8 cellular contexts compared by ENCODE assay signal in genomic region chr1:230641900-230642262, GRCh38. TPM values are rescaled to one million over a fixed set of nuclear protein-coding genes. Genes with fewer than 3 reads are reported as not detected.
DNase-seq lines count a peak whose midpoint lies in the region; ATAC-seq and TF ChIP-seq lines count a peak whose summit lies in the region.

No MANE protein-coding gene starts in this region.

- H3K4me1 Mint-ChIP-seq in activated naive CD4-positive, alpha-beta T cell treated with anti-CD3 and anti-CD28 coated beads, Interleukin-2, amount 10 ng/mL, durations not matched to agents 7 days and 5 days, result peaks cover 36% of the 10 kb centered on the region

- H3K27me3 ChIP-seq in smooth muscle cell (ENCODE audit: low read depth), result peaks cover 28% of the 10 kb centered on the region

- peak overlapping the region; percentile 92 for H3K4me3 Mint-ChIP-seq in activated naive CD4-positive, alpha-beta T cell treated with anti-CD3 and anti-CD28 coated beads, Interleukin-2, amount 10 ng/mL, durations not matched to agents 7 days and 5 days

- no peak overlapping the region for H3K27ac ChIP-seq in SK-N-MC
- no peak overlapping the region for H3K27ac ChIP-seq in smooth muscle cell (ENCODE audit: low read depth)

- peaks cover 4% of the 10 kb centered on the region for H3F3A ChIP-seq in smooth muscle cell (ENCODE audit: low read depth)

- peaks cover 19% of the 10 kb centered on the region for H3K27me3 Mint-ChIP-seq in activated naive CD4-positive, alpha-beta T cell treated with anti-CD3 and anti-CD28 coated beads, Interleukin-2, amount 10 ng/mL, durations not matched to agents 7 days and 5 days

- peak overlapping the region; percentile 59 for H3K27ac Mint-ChIP-seq in activated naive CD4-positive, alpha-beta T cell treated with anti-CD3 and anti-CD28 coated beads, Interleukin-2, amount 10 ng/mL, durations not matched to agents 7 days and 5 days

- ATAC-seq in left cardiac atrium, result no peak

- no peak for TF ChIP-seq CTCF in smooth muscle cell (IDR thresholded peaks at IDR 0.05; ENCODE audit: borderline replicate concordance, insufficient read depth, poor library complexity, severe bottlenecking)

- H3K4me2 ChIP-seq in smooth muscle cell, result peak overlapping the region; percentile 96

- CTCF ChIA-PET in activated naive CD4-positive, alpha-beta T cell treated with anti-CD3 and anti-CD28 coated beads, Interleukin-2, amount 10 ng/mL, durations not matched to agents 7 days and 5 days (lab: Charles Lee), result interaction anchor here (0.9 to 2.5 kb wide), 4 partner anchors 9 to 337 kb away, joined by 3 to 8 read pairs (median 4); no protein-coding TSS in a partner anchor

- H3K9ac ChIP-seq in SK-N-MC (ENCODE audit: insufficient read length) (no peak overlapping the region), smooth muscle cell (ENCODE audit: low read depth) (no peak overlapping the region)

- H2AFZ ChIP-seq in smooth muscle cell (ENCODE audit: low read depth), result peak overlapping the region; percentile 85

- peaks cover 31% of the 10 kb centered on the region for H3K79me2 ChIP-seq in smooth muscle cell (ENCODE audit: low read depth)

- H3K4me3 ChIP-seq in SK-N-MC (peak overlapping the region; percentile 98), smooth muscle cell (peak overlapping the region; percentile 88)

- H3K36me3 Mint-ChIP-seq in activated naive CD4-positive, alpha-beta T cell treated with anti-CD3 and anti-CD28 coated beads, Interleukin-2, amount 10 ng/mL, durations not matched to agents 7 days and 5 days, result peaks cover 9% of the 10 kb centered on the region

- no peak for DNase-seq in activated naive CD4-positive, alpha-beta T cell treated with anti-CD3 and anti-CD28 coated beads, Interleukin-2, amount 10 ng/mL, durations not matched to agents 7 days and 5 days
- DNase-seq in activated naive CD4-positive, alpha-beta T cell treated with anti-CD3 and anti-CD28 coated beads, Interleukin-2, amount 50 U/mL, for 16 hours, result no peak
- DNase-seq in SK-N-MC (ENCODE audit: low read depth, low spot score), result no peak
- peak; percentile 21 for DNase-seq in left cardiac atrium
- DNase-seq in smooth muscle cell (lab: John Stamatoyannopoulos, UW; ENCODE audit: unreplicated experiment), result no peak
- DNase-seq in NCI-H748 treated with DMSO at 0.1 percent for 48 hours (lab: John Stamatoyannopoulos, UW), result no peak
- DNase-seq in NCI-H345 (lab: John Stamatoyannopoulos, UW), result no peak
- no peak for DNase-seq in GM03348 (ENCODE audit: low spot score)

- H4K20me1 ChIP-seq in smooth muscle cell (ENCODE audit: low read depth), result peaks cover 29% of the 10 kb centered on the region

- 4% methylated on average over 18 of the region's 18 CpGs for WGBS in smooth muscle cell (ENCODE audit: low lambda C conversion rate)

- H3K36me3 ChIP-seq in SK-N-MC (ENCODE audit: insufficient read depth, low read length) (no peaks in the 10 kb centered on the region), smooth muscle cell (ENCODE audit: low read depth) (no peaks in the 10 kb centered on the region)

- H3K4me1 ChIP-seq in smooth muscle cell (ENCODE audit: low read depth), result peaks cover 15% of the 10 kb centered on the region

- H3K9me3 Mint-ChIP-seq in activated naive CD4-positive, alpha-beta T cell treated with anti-CD3 and anti-CD28 coated beads, Interleukin-2, amount 10 ng/mL, durations not matched to agents 7 days and 5 days, result no peaks in the 10 kb centered on the region

- H3K9me3 ChIP-seq in SK-N-MC (ENCODE audit: low read depth, low read length), result no peaks in the 10 kb centered on the region
- no peaks in the 10 kb centered on the region for H3K9me3 ChIP-seq in smooth muscle cell (replicated peaks; ENCODE audit: low read depth)

- intact Hi-C loops in left cardiac atrium (cut with DNase I), result loop anchor here (5.0 kb wide), 1 partner anchor 130 kb away; no protein-coding TSS in a partner anchor

RNA-seq across cellular contexts. Expression of gene COG2, which starts 0.4 kb away (rescaled TPM):
- total RNA-seq in left cardiac atrium, result 10 to 100 TPM; 30.5 to 31.2 TPM
- 23.8 and 31.5 TPM in 2 replicates for total RNA-seq in smooth muscle cell
- polyA plus RNA-seq in smooth muscle cell, result 13.3 and 16.5 TPM in 2 replicates
